29 cellular contexts compared by ENCODE assay signal in the genomic region with DNA sequence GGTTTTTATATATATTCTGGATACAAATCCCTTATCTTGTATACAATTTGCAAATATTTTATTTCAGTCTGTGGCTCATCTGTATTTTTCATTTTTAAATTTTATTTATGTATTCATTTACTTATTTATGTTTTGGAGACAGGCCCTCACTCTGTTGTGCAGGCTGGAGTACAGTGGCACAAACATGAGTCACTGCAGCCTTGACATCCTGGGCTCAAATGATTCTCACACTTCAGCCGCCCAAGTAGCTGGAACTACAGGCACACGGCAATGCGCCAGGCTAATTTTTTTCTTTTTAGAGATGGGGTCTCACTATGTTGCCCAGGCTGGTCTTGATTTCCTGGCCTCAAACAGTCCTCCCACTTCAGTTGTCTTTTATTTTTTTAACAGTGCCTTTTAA.
"Had no signal": no experiment of that assay in that cellular context is flagged by ENCODE, and none has a peak within 500 bp of the region (broad histone marks: within the 10 kb centered on the region; RNA-seq: fewer than 3 reads in every experiment).

No MANE protein-coding gene starts in this region.

- H3K36me3 ChIP-seq: brain microvascular endothelial cell, breast epithelium had no signal

- DNase-seq: activated effector memory CD4-positive, alpha-beta T cell treated with anti-CD3 and anti-CD28 coated beads, Interleukin-2, amount 50 U/mL, for 16 hours; activated effector memory CD4-positive, alpha-beta T cell treated with Interleukin-2 at 50 U/mL for 16 hours; activated gamma-delta T cell; activated gamma-delta T cell treated with Interleukin-2 at 50 U/mL for 16 hours; activated naive CD4-positive, alpha-beta T cell; activated naive CD4-positive, alpha-beta T cell treated with anti-CD3 and anti-CD28 coated beads for 36 hours; activated naive CD4-positive, alpha-beta T cell treated with anti-CD3 and anti-CD28 coated beads, Interleukin-2, amount 10 ng/mL, durations not matched to agents 7 days and 5 days; activated naive CD4-positive, alpha-beta T cell treated with anti-CD3 and anti-CD28 coated beads, Interleukin-2, amount 50 U/mL, for 16 hours; activated naive CD4-positive, alpha-beta T cell treated with Interleukin-2 at 50 U/mL for 16 hours; activated naive CD8-positive, alpha-beta T cell treated with anti-CD3 and anti-CD28 coated beads for 36 hours; activated naive CD8-positive, alpha-beta T cell treated with anti-CD3 and anti-CD28 coated beads, Interleukin-2, amount 10 ng/mL, durations not matched to agents 7 days and 5 days; activated naive CD8-positive, alpha-beta T cell treated with anti-CD3 and anti-CD28 coated beads, Interleukin-2, amount 50 U/mL, for 24 hours; activated T-cell treated with anti-CD3 and anti-CD28 coated beads, Interleukin-2, amount 50 U/mL, for 1 hour; activated T-cell treated with anti-CD3 and anti-CD28 coated beads, Interleukin-2, amount 50 U/mL, for 24 hours; activated T-cell treated with anti-CD3 and anti-CD28 coated beads, Interleukin-2, amount 50 U/mL, for 4 hours; activated T-cell treated with anti-CD3 and anti-CD28 coated beads, Interleukin-2, amount 50 U/mL, for 48 hours; activated T-cell treated with anti-CD3 and anti-CD28 coated beads, Interleukin-2, amount 50 U/mL, for 72 hours; amniotic stem cell; amygdala; anterior cingulate cortex; aorta; body of pancreas; brain microvascular endothelial cell; caudate nucleus; central memory CD4-positive, alpha-beta T cell; cerebellar nuclear complex had no signal

- H3K27ac ChIP-seq: ascending aorta, body of pancreas, brain microvascular endothelial cell, breast epithelium, cardiac muscle cell had no signal

- H3K4me1 ChIP-seq: ascending aorta, body of pancreas, breast epithelium had no signal

- H3K27me3 ChIP-seq: ascending aorta, body of pancreas, brain microvascular endothelial cell, breast epithelium, cardiac muscle cell had no signal

- H3K4me3 ChIP-seq: ascending aorta, body of pancreas, breast epithelium, cardiac muscle cell had no signal

- H3K9me3 ChIP-seq: ascending aorta, body of pancreas, breast epithelium had no signal
